ENCODE assay signal across 11 cellular contexts in the genomic region with DNA sequence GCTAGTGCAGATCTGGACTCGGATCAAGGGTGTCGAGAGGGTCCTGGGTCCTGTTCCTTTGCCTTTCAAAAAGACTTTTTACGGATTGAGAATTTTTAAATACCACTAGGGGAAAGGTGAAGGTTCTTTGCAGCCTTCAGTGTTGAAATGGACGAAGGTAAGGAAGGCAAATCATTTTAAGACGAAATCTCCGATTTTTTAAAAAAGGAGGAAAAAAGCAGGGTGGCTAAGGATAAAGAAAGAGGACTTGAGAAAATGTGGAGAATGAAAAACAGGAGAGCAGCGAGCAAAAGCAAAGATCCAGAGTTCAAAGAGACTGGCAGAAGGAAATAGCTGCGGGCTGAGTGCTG. TPM values are rescaled to one million over a fixed set of nuclear protein-coding genes. Genes with fewer than 3 reads are reported as not detected.
A peak's percentile ranks its signal among the peaks of the same experiment; 100 is the strongest.
DNase-seq lines count a peak whose midpoint lies in the region; ATAC-seq and TF ChIP-seq lines count a peak whose summit lies in the region.
"Had no signal": no experiment of that assay in that cellular context is flagged by ENCODE, and none has a peak within 500 bp of the region (broad histone marks: within the 10 kb centered on the region; RNA-seq: fewer than 3 reads in every experiment).

No MANE protein-coding gene starts in this region.

- DNase-seq in heart left ventricle (no peak), cardiac septum (ENCODE audit: low spot score) (no peak)
- no peak for DNase-seq in naive thymus-derived CD8-positive, alpha-beta T cell
- no peak for DNase-seq in stimulated activated CD4-positive, alpha-beta T cell treated with anti-CD3 and anti-CD28 coated beads, Interleukin-2, amount 100 ng/mL, for 48 hours
- no peak for DNase-seq in stimulated activated CD4-positive, alpha-beta T cell treated with anti-CD3 and anti-CD28 coated beads, Interleukin-1b, Interleukin-23, amount 100 ng/mL, for 48 hours
- DNase-seq: activated B cell treated with CpG ODN at 0.5 μM for 24 hours had no signal

- 0 to 1% (median 1%) methylated on average over 8 of the region's 8 CpGs for WGBS in heart left ventricle, 4 donors
- WGBS in ectodermal cell, 2 experiments: 2 to 3% methylated on average over 8 of the region's 8 CpGs
- under 1% methylated on average over 8 of the region's 8 CpGs for WGBS in urinary bladder

- H3K4me1 Mint-ChIP-seq in naive thymus-derived CD8-positive, alpha-beta T cell: peaks cover 0 to 16% (median 8%) of the 10 kb centered on the region in 4 donors
- H3K4me1 Mint-ChIP-seq: activated B cell treated with CpG ODN at 0.5 μM for 24 hours had no signal

- POLR2A ChIA-PET in naive thymus-derived CD8-positive, alpha-beta T cell (lab: Charles Lee): no interaction called here

- H3K9me3 ChIP-seq in heart left ventricle: no peaks in the 10 kb centered on the region
- H3K9me3 ChIP-seq in ectodermal cell (ENCODE audit: control insufficient read depth, low read length): no peaks in the 10 kb centered on the region
- H3K9me3 ChIP-seq: adrenal gland had no signal

- peak overlapping the region; percentile 12 to 58 (median 40) for H3K4me3 ChIP-seq in heart left ventricle
- peak overlapping the region; percentile 43 for H3K4me3 ChIP-seq in ectodermal cell (ENCODE audit: insufficient read depth, low read depth, low read length)
- peak overlapping the region; percentile 52 for H3K4me3 ChIP-seq in urinary bladder (ENCODE audit: low read depth, low read length)

- peaks cover 0 to 30% (median 4%) of the 10 kb centered on the region in 12 donors for H3K4me1 ChIP-seq in heart left ventricle
- H3K4me1 ChIP-seq in ectodermal cell (ENCODE audit: control insufficient read depth, insufficient read depth, low read length): peaks cover 6% of the 10 kb centered on the region
- H3K4me1 ChIP-seq in urinary bladder (ENCODE audit: insufficient read depth): no peaks in the 10 kb centered on the region

- no peaks in the 10 kb centered on the region for H3K36me3 ChIP-seq in heart left ventricle
- H3K36me3 ChIP-seq in ectodermal cell (ENCODE audit: control insufficient read depth, insufficient read depth, low read length): no peaks in the 10 kb centered on the region
- H3K36me3 ChIP-seq in urinary bladder (ENCODE audit: insufficient read depth): no peaks in the 10 kb centered on the region
- H3K36me3 ChIP-seq: adrenal gland had no signal

- H3K27ac ChIP-seq in heart left ventricle: no peak overlapping the region
- H3K27ac ChIP-seq in ectodermal cell (ENCODE audit: insufficient read depth, low read depth, low read length, poor library complexity, severe bottlenecking): no peak overlapping the region
- no peak overlapping the region for H3K27ac ChIP-seq in urinary bladder (ENCODE audit: low read depth)
- H3K27ac ChIP-seq: adrenal gland had no signal

- ATAC-seq in heart left ventricle (no peak), GM19455 (IDR thresholded peaks at IDR 0.05; ENCODE audit: unreplicated experiment) (no peak)
- no peak for ATAC-seq in naive thymus-derived CD8-positive, alpha-beta T cell

- intact Hi-C loops in heart left ventricle (cut with DNase I) (no loop called here), cardiac septum (cut with DNase I) (no loop called here)

- H3K4me3 Mint-ChIP-seq in naive thymus-derived CD8-positive, alpha-beta T cell: peak overlapping the region in 6 of 10 donors; percentile 2 to 46 (median 10)
- H3K4me3 Mint-ChIP-seq: activated B cell treated with CpG ODN at 0.5 μM for 24 hours had no signal

- H3K36me3 Mint-ChIP-seq in naive thymus-derived CD8-positive, alpha-beta T cell: peaks cover 0 to 15% (median 4%) of the 10 kb centered on the region in 3 donors

- H3K27me3 ChIP-seq in heart left ventricle: peaks cover 6 to 63% (median 40%) of the 10 kb centered on the region in 9 donors
- peaks cover 76% of the 10 kb centered on the region for H3K27me3 ChIP-seq in ectodermal cell (ENCODE audit: control insufficient read depth, insufficient read depth, low read length, poor library complexity, severe bottlenecking)

- no peak for TF ChIP-seq POLR2A in heart left ventricle (IDR thresholded peaks at IDR 0.05)

- TF ChIP-seq CTCF in heart left ventricle (IDR thresholded peaks at IDR 0.05): no peak

- peak overlapping the region in 2 of 10 donors; percentile 1 to 29 for H3K27ac Mint-ChIP-seq in naive thymus-derived CD8-positive, alpha-beta T cell
- H3K27ac Mint-ChIP-seq: activated B cell treated with CpG ODN at 0.5 μM for 24 hours, IgD-negative memory B cell had no signal

- H3K27me3 Mint-ChIP-seq in naive thymus-derived CD8-positive, alpha-beta T cell: peaks cover 22 to 73% (median 37%) of the 10 kb centered on the region in 5 donors

- peaks cover 0 to 20% (median 4%) of the 10 kb centered on the region in 9 donors for H3K9me3 Mint-ChIP-seq in naive thymus-derived CD8-positive, alpha-beta T cell
- H3K9me3 Mint-ChIP-seq: activated B cell treated with CpG ODN at 0.5 μM for 24 hours had no signal

RNA-seq across cellular contexts. Expression of gene EPHA5, which starts 0.3 kb away (rescaled TPM):
- total RNA-seq in heart left ventricle (under 1 TPM in 7 of 9 donors, not detected in 2; 0.05 to 0.56 (median 0.19) TPM), cardiac septum (0.22 TPM), urinary bladder (4.1 TPM)
- polyA plus RNA-seq in heart left ventricle (under 1 TPM; 0.01 to 0.08 TPM), urinary bladder (0.35 TPM)
- 0.19 TPM for polyA plus RNA-seq in ectodermal cell (2013, experiment 1 of 4)
- polyA plus RNA-seq in ectodermal cell (2013, experiment 2 of 4): 0.11 TPM
- 0.05 TPM for polyA plus RNA-seq in ectodermal cell (2013, experiment 3 of 4)
- 0.28 TPM for polyA plus RNA-seq in ectodermal cell (2013, experiment 4 of 4)
- total RNA-seq in naive thymus-derived CD8-positive, alpha-beta T cell: not detected
- not detected for polyA plus RNA-seq in naive thymus-derived CD8-positive, alpha-beta T cell
- total RNA-seq: activated B cell treated with CpG ODN at 0.5 μM for 24 hours had no signal
- polyA plus RNA-seq: IgD-negative memory B cell had no signal
